1 cellular context compared by ENCODE assay signal in genomic region chr1:27669876-27670275, GRCh38.
TF ChIP-seq lines count a peak whose summit lies in the region.

No MANE protein-coding gene starts in this region.

TF ChIP-seq in K562, 482 proteins besides CTCF, POLR2A, EP300 and RAD21:
- TF ChIP-seq ZNF239 (CRISPR knock-in tag; IDR thresholded peaks at IDR 0.05) (no peak), SRSF3 (IDR thresholded peaks at IDR 0.05; ENCODE audit: insufficient read depth, low read length) (no peak), LARP7 (IDR thresholded peaks at IDR 0.05) (no peak), ZNF41 (CRISPR knock-in tag; conservative IDR thresholded peaks at IDR 0.05) (no peak)
- TF ChIP-seq, protein P1, sequence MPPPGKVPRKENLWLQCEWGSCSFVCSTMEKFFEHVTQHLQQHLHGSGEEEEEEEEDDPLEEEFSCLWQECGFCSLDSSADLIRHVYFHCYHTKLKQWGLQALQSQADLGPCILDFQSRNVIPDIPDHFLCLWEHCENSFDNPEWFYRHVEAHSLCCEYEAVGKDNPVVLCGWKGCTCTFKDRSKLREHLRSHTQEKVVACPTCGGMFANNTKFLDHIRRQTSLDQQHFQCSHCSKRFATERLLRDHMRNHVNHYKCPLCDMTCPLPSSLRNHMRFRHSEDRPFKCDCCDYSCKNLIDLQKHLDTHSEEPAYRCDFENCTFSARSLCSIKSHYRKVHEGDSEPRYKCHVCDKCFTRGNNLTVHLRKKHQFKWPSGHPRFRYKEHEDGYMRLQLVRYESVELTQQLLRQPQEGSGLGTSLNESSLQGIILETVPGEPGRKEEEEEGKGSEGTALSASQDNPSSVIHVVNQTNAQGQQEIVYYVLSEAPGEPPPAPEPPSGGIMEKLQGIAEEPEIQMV (tag; conservative IDR thresholded peaks at IDR 0.05; ENCODE audit: low read depth), result no peak
TF ChIP-seq in K562: peak in this region for 0.
